Comparison of ENCODE assay signal across 1 cellular context in genomic region chr22:29820941-29821789, GRCh38.
TF ChIP-seq lines count a peak whose summit lies in the region.

No MANE protein-coding gene starts in this region.

TF ChIP-seq in HEK293, 187 proteins besides CTCF, POLR2A, EP300 and RAD21 (continued from another document and continues in another):
- TF ChIP-seq ZSCAN5A (tag by site-specific recombination; IDR thresholded peaks at IDR 0.05) (peak; percentile 81; the same call in 1 of the 2 replicates), PRDM10 (tag by site-specific recombination; IDR thresholded peaks at IDR 0.05) (peak; percentile 45; the same call in 1 of the 2 replicates), INSM2 (tag by site-specific recombination; IDR thresholded peaks at IDR 0.05) (peak; percentile 86), ZNF114 (tag by site-specific recombination; IDR thresholded peaks at IDR 0.05) (no peak), ZNF202 (tag by site-specific recombination; IDR thresholded peaks at IDR 0.05; ENCODE audit: borderline replicate concordance) (no peak), ZNF560 (tag by site-specific recombination; IDR thresholded peaks at IDR 0.05; ENCODE audit: borderline replicate concordance) (no peak), ZNF639 (tag by site-specific recombination; IDR thresholded peaks at IDR 0.05) (peak; percentile 94), KLF9 (tag by site-specific recombination; IDR thresholded peaks at IDR 0.05; ENCODE audit: low read depth) (no peak), ZNF324 (tag by site-specific recombination; IDR thresholded peaks at IDR 0.05) (peak; percentile 84), BCL6B (tag by site-specific recombination; IDR thresholded peaks at IDR 0.05) (no peak), ZNF354C (tag by site-specific recombination; IDR thresholded peaks at IDR 0.05; ENCODE audit: borderline replicate concordance, low read depth) (no peak), ZNF133 (tag by site-specific recombination; IDR thresholded peaks at IDR 0.05) (peak; percentile 35; the same call in 1 of the 2 replicates), ZNF548 (tag by site-specific recombination; IDR thresholded peaks at IDR 0.05) (no peak), MZF1 (tag by site-specific recombination; IDR thresholded peaks at IDR 0.05; ENCODE audit: borderline replicate concordance) (peak; percentile 93), HOXA7 (CRISPR knock-in tag; IDR thresholded peaks at IDR 0.05; ENCODE audit: borderline replicate concordance) (no peak), ZNF155 (tag by site-specific recombination; IDR thresholded peaks at IDR 0.05) (no peak), ZSCAN16 (tag by site-specific recombination; IDR thresholded peaks at IDR 0.05) (no peak), ZBTB6 (tag by site-specific recombination; IDR thresholded peaks at IDR 0.05) (no peak), ZNF585B (tag by site-specific recombination; IDR thresholded peaks at IDR 0.05) (no peak), ZBTB10 (tag by site-specific recombination; IDR thresholded peaks at IDR 0.05) (peak; percentile 68; the same call in 1 of the 2 replicates), GLI2 (tag by site-specific recombination; IDR thresholded peaks at IDR 0.05; ENCODE audit: borderline replicate concordance, low read depth) (peak; percentile 51; the same call in 1 of the 2 replicates), ZNF571 (tag by site-specific recombination; IDR thresholded peaks at IDR 0.05) (0 out of 2 replicates have a peak, but pooled peaks have one; percentile 52), ZNF561 (tag by site-specific recombination; IDR thresholded peaks at IDR 0.05; ENCODE audit: borderline replicate concordance) (peak; percentile 88), ZSCAN18 (tag by site-specific recombination; IDR thresholded peaks at IDR 0.05) (no peak), ZFHX2 (tag by site-specific recombination; conservative IDR thresholded peaks at IDR 0.05) (no peak), ZBTB21 (tag by site-specific recombination; IDR thresholded peaks at IDR 0.05) (peak; percentile 85), GLIS1 (tag by site-specific recombination; IDR thresholded peaks at IDR 0.05) (peak; percentile 53; the same call in 1 of the 2 replicates), ZNF658 (tag by site-specific recombination; IDR thresholded peaks at IDR 0.05) (no peak), ZNF777 (tag by site-specific recombination; IDR thresholded peaks at IDR 0.05; ENCODE audit: borderline replicate concordance) (no peak), PRDM1 (tag by site-specific recombination; IDR thresholded peaks at IDR 0.05) (peak; percentile 75), OVOL3 (tag by site-specific recombination; IDR thresholded peaks at IDR 0.05) (peak; percentile 60; the same call in 1 of the 2 replicates), PRDM6 (tag by site-specific recombination; IDR thresholded peaks at IDR 0.05) (0 out of 2 replicates have a peak, but pooled peaks have one; percentile 32), ZNF776 (tag by site-specific recombination; IDR thresholded peaks at IDR 0.05; ENCODE audit: borderline replicate concordance) (no peak), TCF7L2 (IDR thresholded peaks at IDR 0.05; ENCODE audit: borderline replicate concordance, low read depth, low read length) (no peak), ZNF16 (tag by site-specific recombination; IDR thresholded peaks at IDR 0.05; ENCODE audit: low read depth) (no peak), ZNF558 (tag by site-specific recombination; IDR thresholded peaks at IDR 0.05) (peak; percentile 79; the same call in 1 of the 2 replicates), ZNF398 (tag by site-specific recombination; IDR thresholded peaks at IDR 0.05) (peak; percentile 64), ZNF48 (tag by site-specific recombination; IDR thresholded peaks at IDR 0.05) (no peak), ZNF132 (tag by site-specific recombination; IDR thresholded peaks at IDR 0.05; ENCODE audit: borderline replicate concordance) (no peak), KLF7 (tag by site-specific recombination; IDR thresholded peaks at IDR 0.05; ENCODE audit: borderline replicate concordance) (no peak), ZNF37A (tag by site-specific recombination; IDR thresholded peaks at IDR 0.05) (peak; percentile 40; the same call in 1 of the 2 replicates), GFI1B (tag by site-specific recombination; IDR thresholded peaks at IDR 0.05) (0 out of 2 replicates have a peak, but pooled peaks have one; percentile 7), ZNF660 (tag by site-specific recombination; IDR thresholded peaks at IDR 0.05) (peak; percentile 98), ZNF792 (tag by site-specific recombination; IDR thresholded peaks at IDR 0.05) (no peak)
